21 cellular contexts compared by ENCODE assay signal in genomic region chr16:75017670-75018525, GRCh38. TPM values are rescaled to one million over a fixed set of nuclear protein-coding genes. Genes with fewer than 3 reads are reported as not detected.
DNase-seq lines count a peak whose midpoint lies in the region; ATAC-seq and TF ChIP-seq lines count a peak whose summit lies in the region.
"Had no signal": no experiment of that assay in that cellular context is flagged by ENCODE, and none has a peak within 500 bp of the region (broad histone marks: within the 10 kb centered on the region; RNA-seq: fewer than 3 reads in every experiment).

No MANE protein-coding gene starts in this region.

- TSS peak; percentile 6 for BruUV-seq in Caco-2 (replicated peaks; lab: Mats Ljungman, UMichigan)

- no peak overlapping the region for H3K56ac ChIP-seq in H9 (ENCODE audit: insufficient read length, low read depth, low read length)

- ATAC-seq in WTC11 (no peak), HG03432 (IDR thresholded peaks at IDR 0.05; ENCODE audit: unreplicated experiment) (no peak)
- ATAC-seq: activated CD8-positive, alpha-beta T cell treated with anti-CD3 and anti-CD28 coated beads for 36 hours; effector memory CD8-positive, alpha-beta T cell had no signal

- POLR2A ChIA-PET in Caco-2 (lab: Charles Lee) (no interaction called here), WTC11 (lab: Charles Lee) (interaction anchor here (0.5 kb wide), 1 partner anchor 67 kb away, joined by 4 read pairs; no protein-coding TSS in a partner anchor)

- H3K9me3 ChIP-seq in Caco-2, result peaks cover 13% of the 10 kb centered on the region
- H3K9me3 ChIP-seq in H9 (ENCODE audit: control insufficient read depth, low read depth, low read length), result no peaks in the 10 kb centered on the region
- H3K9me3 ChIP-seq in mesenchymal stem cell (ENCODE audit: control insufficient read depth, low read length), result peaks cover 10% of the 10 kb centered on the region

- H3K23ac ChIP-seq in H9 (ENCODE audit: insufficient read length, low read depth, low read length) (no peak overlapping the region), mesenchymal stem cell (ENCODE audit: low read length in 2 of 2) (no peak overlapping the region)

- H3K9ac ChIP-seq in H9 (ENCODE audit: extremely low read depth, insufficient read length, low read length) (no peak overlapping the region), mesenchymal stem cell (ENCODE audit: low read length) (no peak overlapping the region)
- H3K9ac ChIP-seq: neural progenitor cell had no signal

- H3K4me2 ChIP-seq in H9 (ENCODE audit: insufficient read depth, insufficient read length, low read length) (no peak overlapping the region), mesenchymal stem cell (ENCODE audit: low read length, poor library complexity, severe bottlenecking) (no peak overlapping the region)
- H3K4me2 ChIP-seq: neural progenitor cell had no signal

- H3K14ac ChIP-seq in H9 (ENCODE audit: insufficient read depth, low read length) (no peak overlapping the region), mesenchymal stem cell (ENCODE audit: low read length in 2 of 2) (no peak overlapping the region)

- H2AFZ ChIP-seq in H9 (ENCODE audit: low read length) (no peak overlapping the region), mesenchymal stem cell (ENCODE audit: low read depth, low read length) (no peak overlapping the region)
- H2AFZ ChIP-seq: neural progenitor cell had no signal

- peaks cover 52% of the 10 kb centered on the region for H3K36me3 Mint-ChIP-seq in Caco-2 (ENCODE audit: insufficient read depth, unreplicated experiment)
- H3K36me3 Mint-ChIP-seq in H9 (ENCODE audit: insufficient read depth in 1 of 3, low read depth in 3 of 3), result peaks cover 28 to 39% (median 31%) of the 10 kb centered on the region in 3 experiments
- H3K36me3 Mint-ChIP-seq in WTC11, result peaks cover 31% of the 10 kb centered on the region

- H3K27ac ChIP-seq in H9 (ENCODE audit: insufficient read length, low read depth, low read length) (no peak overlapping the region), mesenchymal stem cell (ENCODE audit: low read length, poor library complexity, severe bottlenecking) (peak overlapping the region; percentile 2)
- H3K27ac ChIP-seq: ascending aorta, neural progenitor cell had no signal

- TF ChIP-seq CTCF in Caco-2 (IDR thresholded peaks at IDR 0.05; ENCODE audit: insufficient read depth in 1 of 2, low read depth in 1 of 2, low read length in 1 of 2, severe bottlenecking in 1 of 2, unreplicated experiment in 1 of 2), result no peak
- no peak for TF ChIP-seq CTCF in H9 (conservative IDR thresholded peaks at IDR 0.05)
- TF ChIP-seq CTCF in WTC11 (IDR thresholded peaks at IDR 0.05), result no peak

- no peak overlapping the region for H2BK20ac ChIP-seq in H9 (ENCODE audit: low read depth, low read length, poor library complexity, severe bottlenecking)

- H2BK120ac ChIP-seq in H9 (ENCODE audit: low read depth, low read length, poor library complexity, severe bottlenecking), result no peak overlapping the region
- H2BK120ac ChIP-seq in mesenchymal stem cell (ENCODE audit: low read depth, low read length), result no peak overlapping the region

- no peak overlapping the region for H3T11ph ChIP-seq in H9 (ENCODE audit: low read length)

- H3K9me3 Mint-ChIP-seq in Caco-2 (ENCODE audit: unreplicated experiment), result peaks cover 15% of the 10 kb centered on the region
- peaks cover 25 to 29% of the 10 kb centered on the region in 2 experiments for H3K9me3 Mint-ChIP-seq in H9
- peaks cover 29% of the 10 kb centered on the region for H3K9me3 Mint-ChIP-seq in WTC11

- no peak overlapping the region for H2BK15ac ChIP-seq in H9 (ENCODE audit: low read depth, low read length)
- H2BK15ac ChIP-seq in mesenchymal stem cell (ENCODE audit: low read depth, poor library complexity, severe bottlenecking), result no peak overlapping the region

- H3K27me3 ChIP-seq in Caco-2 (replicated peaks; ENCODE audit: control insufficient read depth, insufficient read depth, low read length) (no peaks in the 10 kb centered on the region), H9 (ENCODE audit: insufficient read depth, low read length) (no peaks in the 10 kb centered on the region), mesenchymal stem cell (ENCODE audit: control insufficient read depth in 1 of 2, insufficient read depth in 1 of 2, low read length in 2 of 2) (no peaks in the 10 kb centered on the region)
- H3K27me3 ChIP-seq: ascending aorta, neural progenitor cell had no signal

- H3K36me3 ChIP-seq in Caco-2 (ENCODE audit: control insufficient read depth, insufficient read depth, low read length), result 0 out of 2 replicates have a peak, but pooled peaks cover 1% of the 10 kb centered on the region
- H3K36me3 ChIP-seq in mesenchymal stem cell (ENCODE audit: control insufficient read depth in 1 of 2, insufficient read depth in 2 of 2, low read depth in 1 of 2, low read length in 2 of 2), result peaks cover 0 to 4% of the 10 kb centered on the region in 2 experiments
- H3K36me3 ChIP-seq: ascending aorta, HAP-1 had no signal

- H4K91ac ChIP-seq in H9 (ENCODE audit: insufficient read length, low read depth, low read length), result no peak overlapping the region
- no peak overlapping the region for H4K91ac ChIP-seq in mesenchymal stem cell (ENCODE audit: low read length)

- H3K4me3 Mint-ChIP-seq in Caco-2 (ENCODE audit: unreplicated experiment), result no peak overlapping the region
- H3K4me3 Mint-ChIP-seq in H9, result no peak overlapping the region
- H3K4me3 Mint-ChIP-seq in WTC11, result no peak overlapping the region
- H3K4me3 Mint-ChIP-seq: activated B cell treated with CpG ODN at 0.5 μM for 24 hours; activated CD8-positive, alpha-beta T cell treated with anti-CD3 and anti-CD28 coated beads for 36 hours; activated naive CD4-positive, alpha-beta T cell treated with anti-CD3 and anti-CD28 coated beads for 36 hours; effector memory CD8-positive, alpha-beta T cell; neural progenitor cell had no signal

- H2AK5ac ChIP-seq in H9 (ENCODE audit: insufficient read length, low read length) (no peak overlapping the region), mesenchymal stem cell (ENCODE audit: low read length, severe bottlenecking) (peak overlapping the region; percentile 79)

- H3K27me3 Mint-ChIP-seq in Caco-2 (ENCODE audit: insufficient read depth, unreplicated experiment) (no peaks in the 10 kb centered on the region), H9 (ENCODE audit: low read depth) (no peaks in the 10 kb centered on the region), WTC11 (ENCODE audit: low read depth) (no peaks in the 10 kb centered on the region)
- H3K27me3 Mint-ChIP-seq: activated CD8-positive, alpha-beta T cell treated with anti-CD3 and anti-CD28 coated beads for 36 hours had no signal

- no peak overlapping the region for H3K4me3 ChIP-seq in Caco-2 (ENCODE audit: low read depth, low read length)
- no peak overlapping the region for H3K4me3 ChIP-seq in mesenchymal stem cell (ENCODE audit: insufficient read depth in 1 of 2, low read depth in 1 of 2, low read length in 2 of 2)
- H3K4me3 ChIP-seq: ascending aorta, HAP-1, neural progenitor cell had no signal

- DNase-seq in Caco-2 (no peak), H9 (no peak), WTC11 (ENCODE audit: low spot score) (no peak), mesenchymal stem cell (no peak), hepatic stellate cell (ENCODE audit: low spot score) (no peak), NCI-H2107 treated with DMSO at 0.1 percent for 48 hours (lab: John Stamatoyannopoulos, UW; ENCODE audit: unreplicated experiment) (no peak), occipital lobe (lab: John Stamatoyannopoulos, UW) (no peak)
- DNase-seq: activated B cell treated with CpG ODN at 0.5 μM for 24 hours; activated CD8-positive, alpha-beta T cell treated with anti-CD3 and anti-CD28 coated beads for 36 hours; activated naive CD4-positive, alpha-beta T cell treated with anti-CD3 and anti-CD28 coated beads for 36 hours; activated T-cell treated with anti-CD3 and anti-CD28 coated beads, Interleukin-2, amount 50 U/mL, for 1 hour; effector memory CD8-positive, alpha-beta T cell; MM.1S; NCI-H2029 treated with DMSO at 0.1 percent for 48 hours; NK-92 treated with Interleukin-12 subunit alpha and Interleukin-12 subunit beta, amount 100 ng/mL, for 24 hours; stimulated activated CD4-positive, alpha-beta T cell treated with anti-CD3 and anti-CD28 coated beads, Interleukin-4, amount 100 ng/mL, for 4 hours; T-helper 9 cell had no signal

- H3K4me1 Mint-ChIP-seq in Caco-2 (ENCODE audit: low read depth, unreplicated experiment) (peaks cover 13% of the 10 kb centered on the region), H9 (peaks cover 8 to 13% of the 10 kb centered on the region in 2 experiments), WTC11 (peaks cover 12% of the 10 kb centered on the region)
- H3K4me1 Mint-ChIP-seq: neural progenitor cell had no signal

- CTCF ChIA-PET in Caco-2 (lab: Charles Lee) (interaction anchor here (0.7 kb wide), 1 partner anchor 112 kb away, joined by 3 read pairs; no protein-coding TSS in a partner anchor), WTC11 (lab: Charles Lee) (interaction anchor here (1.9 kb wide), 1 partner anchor 44 kb away, joined by 6 read pairs; no protein-coding TSS in a partner anchor)

- H3K23me2 ChIP-seq in H9 (ENCODE audit: insufficient read length, low read depth, low read length, poor library complexity, severe bottlenecking), result no peaks in the 10 kb centered on the region

- no CpG with 5 or more reads among the region's 3 CpGs for WGBS in H9 (ENCODE audit: extremely low coverage, insufficient read length, low lambda C conversion rate)
- WGBS in mesenchymal stem cell, result no CpG with 5 or more reads among the region's 3 CpGs

- H3K27ac Mint-ChIP-seq in Caco-2 (ENCODE audit: unreplicated experiment) (no peak overlapping the region), H9 (peak overlapping the region in 2 of 3 experiments; percentile 16 to 22; a peak in 2 of 7 replicates), WTC11 (peak overlapping the region; percentile 87)
- H3K27ac Mint-ChIP-seq: activated B cell treated with CpG ODN at 0.5 μM for 24 hours; activated CD8-positive, alpha-beta T cell treated with anti-CD3 and anti-CD28 coated beads for 36 hours; activated naive CD4-positive, alpha-beta T cell treated with anti-CD3 and anti-CD28 coated beads for 36 hours; effector memory CD8-positive, alpha-beta T cell; neural progenitor cell had no signal

- no peak overlapping the region for H4K5ac ChIP-seq in H9 (ENCODE audit: insufficient read length, low read depth, low read length)

- peaks cover 11% of the 10 kb centered on the region; the same call in 1 of the 2 replicates for H3K79me2 ChIP-seq in H9 (ENCODE audit: insufficient read depth, low read length)

- H3K4me1 ChIP-seq in Caco-2 (no peaks in the 10 kb centered on the region), H9 (ENCODE audit: insufficient read depth, low read length) (no peaks in the 10 kb centered on the region), mesenchymal stem cell (ENCODE audit: control insufficient read depth, insufficient read depth, low read depth, low read length) (peaks cover 2% of the 10 kb centered on the region)
- H3K4me1 ChIP-seq: neural progenitor cell had no signal

- intact Hi-C loops in Caco-2 (cut with micrococcal nuclease; ENCODE audit: unreplicated experiment), result no loop called here

- H4K8ac ChIP-seq in H9 (replicated peaks; ENCODE audit: insufficient read length, low read depth, low read length) (no peak overlapping the region), mesenchymal stem cell (ENCODE audit: low read length) (no peak overlapping the region)

- H3K79me1 ChIP-seq in H9 (ENCODE audit: insufficient read depth, low read depth, low read length, poor library complexity, severe bottlenecking), result peaks cover 8% of the 10 kb centered on the region
- H3K79me1 ChIP-seq in mesenchymal stem cell (replicated peaks; ENCODE audit: low read length, poor library complexity, severe bottlenecking), result peaks cover 15% of the 10 kb centered on the region

- H2BK5ac ChIP-seq in H9 (ENCODE audit: insufficient read length, low read length), result no peak overlapping the region
- H2BK5ac ChIP-seq in mesenchymal stem cell (ENCODE audit: low read depth, low read length, poor library complexity, severe bottlenecking), result no peak overlapping the region

- H2BK12ac ChIP-seq in H9 (ENCODE audit: insufficient read length, low read depth, low read length), result no peak overlapping the region
- H2BK12ac ChIP-seq in mesenchymal stem cell (ENCODE audit: low read length in 2 of 2), result no peak overlapping the region

- no peak overlapping the region for H3K4ac ChIP-seq in H9 (ENCODE audit: low read depth, low read length)
- no peak overlapping the region for H3K4ac ChIP-seq in mesenchymal stem cell (ENCODE audit: low read depth in 1 of 2, low read length in 2 of 2)

- H3K18ac ChIP-seq in H9 (ENCODE audit: insufficient read length, low read depth, low read length) (no peak overlapping the region), mesenchymal stem cell (ENCODE audit: low read depth in 1 of 2, low read length in 2 of 2) (no peak overlapping the region)

- H4K20me1 ChIP-seq in H9 (ENCODE audit: control insufficient read depth, insufficient read depth, insufficient read length), result no peaks in the 10 kb centered on the region

RNA-seq across cellular contexts. Expression of gene ZNRF1, which starts 19.1 kb away (rescaled TPM):
- total RNA-seq in Caco-2 (2022), result 68.6 and 73.8 TPM in 2 replicates
- 48.7 and 49.6 TPM in 2 replicates for total RNA-seq in H9 (2021)
- 44.3 to 47.6 TPM (median 46.5 TPM) in 3 replicates for total RNA-seq in WTC11 (2021)
- 29.7 TPM for polyA plus RNA-seq in mesenchymal stem cell (2013, experiment 1 of 2)
- 27.6 TPM for polyA plus RNA-seq in mesenchymal stem cell (2013, experiment 2 of 2)
- total RNA-seq in occipital lobe, result 19.5 TPM

RNA-seq across cellular contexts. Expression of gene WDR59, which starts 33.0 kb away (rescaled TPM):
- total RNA-seq in Caco-2 (2022) (148 and 174 TPM in 2 replicates), H9 (2021) (91.8 and 97.5 TPM in 2 replicates), WTC11 (2021) (100 to 111 TPM (median 102 TPM) in 3 replicates), occipital lobe (18.7 TPM)
- 20.7 TPM for polyA plus RNA-seq in mesenchymal stem cell (2013, experiment 1 of 2)
- 19.7 TPM for polyA plus RNA-seq in mesenchymal stem cell (2013, experiment 2 of 2)
